13 cellular contexts compared by ENCODE assay signal in genomic region chr5:53438486-53439472, GRCh38. TPM values are rescaled to one million over a fixed set of nuclear protein-coding genes. Genes with fewer than 3 reads are reported as not detected.
A peak's percentile ranks its signal among the peaks of the same experiment; 100 is the strongest.
DNase-seq lines count a peak whose midpoint lies in the region; ATAC-seq, FAIRE-seq and TF ChIP-seq lines count a peak whose summit lies in the region.
"Had no signal": no experiment of that assay in that cellular context is flagged by ENCODE, and none has a peak within 500 bp of the region (broad histone marks: within the 10 kb centered on the region; RNA-seq: fewer than 3 reads in every experiment).

No MANE protein-coding gene starts in this region.

- no peak for DNase-seq in HTR-8/SVneo (ENCODE audit: insufficient read length, low spot score)
- DNase-seq in SK-N-SH = no peak
- DNase-seq in fibroblast of peridontal ligament (ENCODE audit: extremely low read depth) = peak; percentile 69
- DNase-seq in urothelium cell line (ENCODE audit: low spot score) = peak; percentile 21
- DNase-seq in stimulated activated CD4-positive, alpha-beta T cell treated with anti-CD3 and anti-CD28 coated beads, Interleukin-1b, Interleukin-23, amount 100 ng/mL, for 48 hours = no peak
- no peak for DNase-seq in cerebellar nuclear complex (lab: John Stamatoyannopoulos, UW)
- DNase-seq: Calu3, KBM-7, small intestine, T-helper 2 cell had no signal

- peak; percentile 20 to 44; a peak in 3 of 4 replicates for TF ChIP-seq EP300 in SK-N-SH (IDR thresholded peaks at IDR 0.05; ENCODE audit: borderline replicate concordance in 1 of 2, low read depth in 1 of 2, low read length in 1 of 2)

- H3K36me3 ChIP-seq in SK-N-SH (replicated peaks in 1 of 2; ENCODE audit: control insufficient read depth in 1 of 2, insufficient read depth in 2 of 2, low read length in 1 of 2) = no peaks in the 10 kb centered on the region
- H3K36me3 ChIP-seq: neutrophil had no signal

- no peak overlapping the region for H3K4me3 ChIP-seq in SK-N-SH (ENCODE audit: low read depth in 2 of 2, low read length in 1 of 2)
- H3K4me3 ChIP-seq: lung had no signal

- POLR2A ChIA-PET in SK-N-SH (lab: Yijun Ruan, JAX) = no interaction called here

- FAIRE-seq in HTR-8/SVneo (lab: Jason Lieb, UNC) = peak; percentile 78
- no peak for FAIRE-seq in urothelium cell line (lab: Jason Lieb, UNC)
- FAIRE-seq: small intestine had no signal

- TF ChIP-seq CTCF in SK-N-SH (IDR thresholded peaks at IDR 0.05) = peak; percentile 36

- H3K9ac ChIP-seq in SK-N-SH = no peak overlapping the region

- H3K4me1 ChIP-seq in SK-N-SH (ENCODE audit: control insufficient read depth in 1 of 2, insufficient read depth in 2 of 2, low read depth in 1 of 2, low read length in 1 of 2) = peaks cover 0 to 4% of the 10 kb centered on the region in 2 experiments; a peak in 2 of 4 replicates

- no peaks in the 10 kb centered on the region for H3K9me2 ChIP-seq in SK-N-SH

- H3K27me3 ChIP-seq in SK-N-SH (ENCODE audit: insufficient read depth) = no peaks in the 10 kb centered on the region
- H3K27me3 ChIP-seq: neutrophil had no signal

- peak overlapping the region; percentile 45; the same call in 1 of the 2 replicates for H3K4me2 ChIP-seq in SK-N-SH

- H4K20me1 ChIP-seq in SK-N-SH (ENCODE audit: insufficient read depth) = no peaks in the 10 kb centered on the region

- H3K79me2 ChIP-seq in SK-N-SH (ENCODE audit: insufficient read depth) = no peaks in the 10 kb centered on the region

- no peaks in the 10 kb centered on the region for H3K9me3 ChIP-seq in SK-N-SH
- H3K9me3 ChIP-seq: neutrophil had no signal

- H3K27ac ChIP-seq in SK-N-SH (ENCODE audit: low read depth in 2 of 2, low read length in 1 of 2) = peak overlapping the region; percentile 28 to 74; a peak in 3 of 4 replicates
- H3K27ac ChIP-seq: neutrophil had no signal

- peaks cover 22% of the 10 kb centered on the region for H3F3A ChIP-seq in SK-N-SH (replicated peaks; ENCODE audit: insufficient read depth)

- ATAC-seq in GM18909 (IDR thresholded peaks at IDR 0.05; ENCODE audit: poor library complexity, unreplicated experiment) = no peak

- no peak for TF ChIP-seq RAD21 in SK-N-SH (IDR thresholded peaks at IDR 0.05; ENCODE audit: low read length)

- peak overlapping the region; percentile 12 for H2AFZ ChIP-seq in SK-N-SH (ENCODE audit: low read depth)

- CTCF ChIA-PET in SK-N-SH (lab: Yijun Ruan, JAX) = interaction anchor here (1.8 kb wide), 1 partner anchor 790 kb away, joined by 5 read pairs; no protein-coding TSS in a partner anchor

- 16% methylated on average over 6 of the region's 6 CpGs for WGBS in SK-N-SH (ENCODE audit: low lambda C conversion rate)

TF ChIP-seq in SK-N-SH, 30 proteins besides CTCF, POLR2A, EP300 and RAD21:
- peak; percentile 57; the same call in 1 of the 2 replicates for TF ChIP-seq FOSL2 (IDR thresholded peaks at IDR 0.05; ENCODE audit: borderline replicate concordance, low read depth)
- TF ChIP-seq RXRA (IDR thresholded peaks at IDR 0.05; ENCODE audit: borderline replicate concordance, low read depth) = peak; percentile 62
- TF ChIP-seq ZBTB33 (IDR thresholded peaks at IDR 0.05; ENCODE audit: borderline replicate concordance, low read depth) = 0 out of 2 replicates have a peak, but pooled peaks have one; percentile 46
- no peak for TF ChIP-seq SMC3 (IDR thresholded peaks at IDR 0.05; ENCODE audit: low read depth, low read length)
- TF ChIP-seq YY1 (IDR thresholded peaks at IDR 0.05; ENCODE audit: low read depth) = 0 out of 2 replicates have a peak, but pooled peaks have one; percentile 55
- peak; percentile 62 for TF ChIP-seq JUND (IDR thresholded peaks at IDR 0.05)
- TF ChIP-seq TEAD4 (IDR thresholded peaks at IDR 0.05; ENCODE audit: borderline replicate concordance, insufficient read depth) = peak; percentile 23; the same call in 1 of the 2 replicates
- peak; percentile 85 for TF ChIP-seq PBX3 (IDR thresholded peaks at IDR 0.05)
- peak; percentile 61 for TF ChIP-seq TCF12 (IDR thresholded peaks at IDR 0.05)
- no peak for TF ChIP-seq USF1 (IDR thresholded peaks at IDR 0.05; ENCODE audit: borderline replicate concordance, low read depth)
- no peak; the same call in 1 of the 2 replicates for TF ChIP-seq POLR2AphosphoS5 (IDR thresholded peaks at IDR 0.05; ENCODE audit: low read depth, low read length)
- TF ChIP-seq ELF1 (IDR thresholded peaks at IDR 0.05) = no peak
- peak; percentile 54; the same call in 1 of the 2 replicates for TF ChIP-seq NFIC (IDR thresholded peaks at IDR 0.05; ENCODE audit: borderline replicate concordance)
- TF ChIP-seq USF2 (IDR thresholded peaks at IDR 0.05; ENCODE audit: borderline replicate concordance, low read depth, low read length) = no peak

RNA-seq across cellular contexts. Expression of gene FST, which starts 41.6 kb away (rescaled TPM):
- 157 and 162 TPM in 2 replicates for polyA plus RNA-seq in SK-N-SH (2012; rRNA removed)
- 154 and 175 TPM in 2 replicates for polyA plus RNA-seq in SK-N-SH (2012; cell fraction: cytosol; rRNA removed)
- 202 and 227 TPM in 2 replicates for polyA plus RNA-seq in SK-N-SH (2012; cell fraction: nucleus; rRNA removed)

Comparison
In these comparisons a context has a peak if more than half of its experiments do, and no peak if none do; other contexts are left out.
1. DNase-seq: peak in fibroblast of peridontal ligament (single experiment) and urothelium cell line (single experiment); none in HTR-8/SVneo (single experiment), SK-N-SH (single experiment), stimulated activated CD4-positive, alpha-beta T cell treated with anti-CD3 and anti-CD28 coated beads, Interleukin-1b, Interleukin-23, amount 100 ng/mL, for 48 hours (single experiment) and cerebellar nuclear complex (0 of 2).